20 cellular contexts compared by ENCODE assay signal in genomic region chr2:188766086-188766856, GRCh38.
"Had no signal": no experiment of that assay in that cellular context is flagged by ENCODE, and none has a peak within 500 bp of the region (broad histone marks: within the 10 kb centered on the region; RNA-seq: fewer than 3 reads in every experiment).

No MANE protein-coding gene starts in this region.

- H3K27ac Mint-ChIP-seq: activated CD8-positive, alpha-beta memory T cell treated with anti-CD3 and anti-CD28 coated beads, Interleukin-2, amount 10 ng/mL, durations not matched to agents 7 days and 5 days; activated T-cell treated with anti-CD3 and anti-CD28 coated beads, Interleukin-2, amount 50 U/mL, for 24 hours; endodermal cell; memory B cell; type B pancreatic cell had no signal

- H3K9me3 ChIP-seq: gastroesophageal sphincter, left ventricle myocardium inferior, ovary, sigmoid colon, suprapubic skin had no signal

- ATAC-seq: activated CD8-positive, alpha-beta memory T cell treated with anti-CD3 and anti-CD28 coated beads, Interleukin-2, amount 10 ng/mL, durations not matched to agents 7 days and 5 days; gastroesophageal sphincter had no signal

- H3K36me3 ChIP-seq: brain microvascular endothelial cell, gastroesophageal sphincter, left ventricle myocardium inferior, ovary, sigmoid colon, suprapubic skin had no signal

- H3K27ac ChIP-seq: brain microvascular endothelial cell, gastroesophageal sphincter, left ventricle myocardium inferior, ovary, sigmoid colon, suprapubic skin had no signal

- H3K4me3 ChIP-seq: gastroesophageal sphincter, left ventricle myocardium inferior, ovary, sigmoid colon, suprapubic skin had no signal

- H3K4me1 Mint-ChIP-seq: activated CD8-positive, alpha-beta memory T cell treated with anti-CD3 and anti-CD28 coated beads, Interleukin-2, amount 10 ng/mL, durations not matched to agents 7 days and 5 days; endodermal cell; memory B cell; neural crest cell had no signal

- H3K27me3 Mint-ChIP-seq: activated CD8-positive, alpha-beta memory T cell treated with anti-CD3 and anti-CD28 coated beads, Interleukin-2, amount 10 ng/mL, durations not matched to agents 7 days and 5 days; memory B cell; type B pancreatic cell had no signal

- H3K36me3 Mint-ChIP-seq: activated CD8-positive, alpha-beta memory T cell treated with anti-CD3 and anti-CD28 coated beads, Interleukin-2, amount 10 ng/mL, durations not matched to agents 7 days and 5 days; memory B cell; type B pancreatic cell had no signal

- H3K4me3 Mint-ChIP-seq: activated CD8-positive, alpha-beta memory T cell treated with anti-CD3 and anti-CD28 coated beads, Interleukin-2, amount 10 ng/mL, durations not matched to agents 7 days and 5 days; activated T-cell treated with anti-CD3 and anti-CD28 coated beads, Interleukin-2, amount 50 U/mL, for 24 hours; endodermal cell; memory B cell; neural crest cell; type B pancreatic cell had no signal

- H3K27me3 ChIP-seq: brain microvascular endothelial cell, gastroesophageal sphincter, ovary, sigmoid colon, suprapubic skin had no signal

- H3K4me1 ChIP-seq: gastroesophageal sphincter, left ventricle myocardium inferior, sigmoid colon, suprapubic skin had no signal

- DNase-seq: activated CD4-positive, alpha-beta T cell treated with anti-CD3 and anti-CD28 coated beads for 1 hour; activated CD4-positive, alpha-beta T cell treated with anti-CD3 and anti-CD28 coated beads, Interleukin-2, amount 50 U/mL, for 48 hours; activated CD8-positive, alpha-beta memory T cell treated with anti-CD3 and anti-CD28 coated beads, Interleukin-2, amount 10 ng/mL, durations not matched to agents 7 days and 5 days; activated effector memory CD4-positive, alpha-beta T cell treated with anti-CD3 and anti-CD28 coated beads, Interleukin-2, amount 50 U/mL, for 16 hours; activated T-cell treated with anti-CD3 and anti-CD28 coated beads, Interleukin-2, amount 50 U/mL, for 24 hours; cerebellar nuclear complex; kidney; left ventricle myocardium inferior; ovary; sigmoid colon; stimulated activated CD4-positive, alpha-beta T cell treated with anti-CD3 and anti-CD28 coated beads, Interleukin-2, amount 100 ng/mL, for 48 hours; stimulated activated CD8-positive, alpha-beta memory T cell treated with anti-CD3 and anti-CD28 coated beads, Interleukin-4, amount 100 ng/mL, for 48 hours; stimulated activated naive CD8-positive, alpha-beta T cell treated with anti-CD3 and anti-CD28 coated beads, Interleukin-15, Interleukin-2, amounts not matched to agents 100 U/mL and 50 U/mL, for 24 hours had no signal

- H3K9me3 Mint-ChIP-seq: activated T-cell treated with anti-CD3 and anti-CD28 coated beads, Interleukin-2, amount 50 U/mL, for 24 hours; endodermal cell; memory B cell; neural crest cell; type B pancreatic cell had no signal
